8 cellular contexts compared by ENCODE assay signal in the genomic region with DNA sequence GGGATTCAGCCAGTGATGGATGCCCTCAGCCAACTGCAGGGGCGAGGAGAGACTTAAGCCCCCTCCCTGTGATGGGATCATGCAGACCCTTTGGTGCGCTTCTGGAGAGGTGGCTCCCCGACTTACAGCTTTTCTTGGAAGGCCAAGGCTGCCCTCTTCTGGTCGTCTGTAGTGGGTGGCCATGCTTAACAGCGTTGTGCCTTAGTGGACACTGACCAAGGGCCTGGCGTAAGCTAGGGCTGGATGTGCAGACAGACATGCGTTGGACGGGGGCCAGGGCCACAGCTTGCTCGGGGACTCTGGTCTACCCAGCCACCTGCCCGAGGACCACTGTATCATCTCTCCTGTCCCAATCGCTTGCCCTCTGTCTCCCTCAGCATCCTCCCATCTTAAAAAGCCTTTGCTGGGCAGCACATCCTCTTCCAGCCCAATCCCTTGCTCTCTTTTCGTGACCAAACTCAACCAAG. TPM values are rescaled to one million over a fixed set of nuclear protein-coding genes. Genes with fewer than 3 reads are reported as not detected.
A peak's percentile ranks its signal among the peaks of the same experiment; 100 is the strongest.
DNase-seq lines count a peak whose midpoint lies in the region; ATAC-seq and TF ChIP-seq lines count a peak whose summit lies in the region.

No MANE protein-coding gene starts in this region.

- H4K20me1 ChIP-seq in KMS-11 (ENCODE audit: insufficient read depth), result no peaks in the 10 kb centered on the region

- H3K79me2 ChIP-seq in KMS-11 (ENCODE audit: insufficient read depth, low read depth), result no peaks in the 10 kb centered on the region

- H3K4me3 ChIP-seq in KMS-11 (IDR thresholded peaks at IDR 0.05; ENCODE audit: insufficient read depth, low read depth, low read length) (no peak overlapping the region), Peyer's patch (no peak overlapping the region), right atrium auricular region (no peak overlapping the region), prostate gland (no peak overlapping the region)

- ATAC-seq in GM19395 (IDR thresholded peaks at IDR 0.05; ENCODE audit: unreplicated experiment), result no peak

- no peak overlapping the region for H2AFZ ChIP-seq in KMS-11 (ENCODE audit: low read depth)

- H3K27ac ChIP-seq in KMS-11, result no peak overlapping the region
- no peak overlapping the region for H3K27ac ChIP-seq in Peyer's patch
- H3K27ac ChIP-seq in right atrium auricular region, result no peak overlapping the region
- no peak overlapping the region for H3K27ac ChIP-seq in prostate gland

- H3K9me3 ChIP-seq in Peyer's patch (no peaks in the 10 kb centered on the region), right atrium auricular region (no peaks in the 10 kb centered on the region), prostate gland (no peaks in the 10 kb centered on the region)

- H3K4me1 ChIP-seq in KMS-11 (ENCODE audit: low read depth, poor library complexity, severe bottlenecking) (peaks cover 4% of the 10 kb centered on the region), Peyer's patch (peaks cover 0 to 11% (median 9%) of the 10 kb centered on the region in 4 donors), right atrium auricular region (peaks cover 0 to 12% of the 10 kb centered on the region in 2 donors), prostate gland (replicated peaks) (no peaks in the 10 kb centered on the region)

- H3K36me3 ChIP-seq in KMS-11 (ENCODE audit: insufficient read depth), result no peaks in the 10 kb centered on the region
- no peaks in the 10 kb centered on the region for H3K36me3 ChIP-seq in Peyer's patch
- no peaks in the 10 kb centered on the region for H3K36me3 ChIP-seq in right atrium auricular region
- H3K36me3 ChIP-seq in prostate gland, result no peaks in the 10 kb centered on the region

- intact Hi-C loops in prostate gland (cut with DNase I), result loop anchor here (10.0 kb wide), 1 partner anchor 152 kb away; no protein-coding TSS in a partner anchor

- DNase-seq in COR-L47 (lab: John Stamatoyannopoulos, UW) (peak; percentile 63), Peyer's patch (peak; percentile 48 to 87 (median 72)), astrocyte of the hippocampus (ENCODE audit: low read depth, low spot score) (peak; percentile 85), right atrium auricular region (ENCODE audit: low spot score) (peak; percentile 82), prostate gland (ENCODE audit: low spot score) (peak; percentile 68), HK-2 (ENCODE audit: unreplicated experiment) (no peak)

- no peaks in the 10 kb centered on the region; the same call in 1 of the 2 replicates for H3K27me3 ChIP-seq in KMS-11 (ENCODE audit: insufficient read depth, low read depth)
- no peaks in the 10 kb centered on the region for H3K27me3 ChIP-seq in Peyer's patch
- H3K27me3 ChIP-seq in right atrium auricular region, result no peaks in the 10 kb centered on the region
- no peaks in the 10 kb centered on the region for H3K27me3 ChIP-seq in prostate gland (replicated peaks; ENCODE audit: insufficient read depth)

- no peak overlapping the region for H3K4me2 ChIP-seq in KMS-11

- TF ChIP-seq POLR2A in Peyer's patch (IDR thresholded peaks at IDR 0.05) (no peak), prostate gland (IDR thresholded peaks at IDR 0.05) (no peak)

- TF ChIP-seq CTCF in KMS-11 (conservative IDR thresholded peaks at IDR 0.05; ENCODE audit: low read depth, low read length) (peak; percentile 70), Peyer's patch (IDR thresholded peaks at IDR 0.05) (peak; percentile 14 to 83 (median 65)), right atrium auricular region (IDR thresholded peaks at IDR 0.05) (peak; percentile 62 to 86), prostate gland (IDR thresholded peaks at IDR 0.05) (peak; percentile 31 to 69 (median 64))

- H3K9ac ChIP-seq in KMS-11, result no peak overlapping the region

- WGBS in prostate gland, result 29% methylated on average over 12 of the region's 12 CpGs

RNA-seq across cellular contexts. Expression of a gene that starts 5.5 kb away (rescaled TPM):
- 10 to 100 TPM in 1 of 4 donors, 1 to 10 TPM in 2, under 1 TPM in 1; 0.95 to 26.4 (median 2.2) TPM for total RNA-seq in Peyer's patch
- total RNA-seq in right atrium auricular region, result 1 to 10 TPM; 1.9 to 3.3 TPM
- 10 to 100 TPM in 1 of 2 donors, 1 to 10 TPM in 1; 5.6 to 16.0 TPM for total RNA-seq in prostate gland

RNA-seq across cellular contexts. Expression of a gene that starts 49.7 kb away (rescaled TPM):
- total RNA-seq in Peyer's patch (100 to 1,000 TPM; 273 to 366 (median 293) TPM), right atrium auricular region (100 to 1,000 TPM; 120 to 162 TPM), prostate gland (100 to 1,000 TPM; 120 to 123 TPM)
